Comparison of ENCODE assay signal across 14 cellular contexts in genomic region chr3:151391715-151392114, GRCh38. TPM values are rescaled to one million over a fixed set of nuclear protein-coding genes. Genes with fewer than 3 reads are reported as not detected.
"Had no signal": no experiment of that assay in that cellular context is flagged by ENCODE, and none has a peak within 500 bp of the region (broad histone marks: within the 10 kb centered on the region; RNA-seq: fewer than 3 reads in every experiment).

No MANE protein-coding gene starts in this region.

- H3K27ac ChIP-seq: left ventricle myocardium inferior, tibial artery, uterus had no signal

- H3K27me3 ChIP-seq: tibial artery, uterus had no signal

- H3K4me1 ChIP-seq: left ventricle myocardium inferior, tibial artery, uterus had no signal

- ATAC-seq: natural killer cell had no signal

- H3K36me3 Mint-ChIP-seq: activated naive CD8-positive, alpha-beta T cell treated with anti-CD3 and anti-CD28 coated beads, Interleukin-2, amount 10 ng/mL, durations not matched to agents 7 days and 5 days; natural killer cell had no signal

- H3K4me1 Mint-ChIP-seq: natural killer cell had no signal

- H3K4me3 ChIP-seq: left ventricle myocardium inferior, tibial artery, uterus had no signal

- H3K4me3 Mint-ChIP-seq: activated naive CD8-positive, alpha-beta T cell treated with anti-CD3 and anti-CD28 coated beads, Interleukin-2, amount 10 ng/mL, durations not matched to agents 7 days and 5 days; natural killer cell had no signal

- H3K9me3 ChIP-seq: left ventricle myocardium inferior, tibial artery, uterus had no signal

- H3K36me3 ChIP-seq: left ventricle myocardium inferior, tibial artery, uterus had no signal

- H3K27ac Mint-ChIP-seq: activated naive CD8-positive, alpha-beta T cell treated with anti-CD3 and anti-CD28 coated beads, Interleukin-2, amount 10 ng/mL, durations not matched to agents 7 days and 5 days; natural killer cell had no signal

- DNase-seq: activated CD4-positive, alpha-beta T cell treated with anti-CD3 and anti-CD28 coated beads, Interleukin-2, amount 50 U/mL, for 1 hour; activated CD8-positive, alpha-beta memory T cell treated with anti-CD3 and anti-CD28 coated beads for 24 hours; activated naive CD4-positive, alpha-beta T cell; activated naive CD8-positive, alpha-beta T cell treated with anti-CD3 and anti-CD28 coated beads, Interleukin-2, amount 10 ng/mL, durations not matched to agents 7 days and 5 days; cortex of kidney; effector CD8-positive, alpha-beta T cell; foreskin fibroblast; left ventricle myocardium inferior; mesenchymal stem cell; natural killer cell; stimulated activated naive CD4-positive, alpha-beta T cell; tibial artery; uterus had no signal

- H3K9me3 Mint-ChIP-seq: activated naive CD8-positive, alpha-beta T cell treated with anti-CD3 and anti-CD28 coated beads, Interleukin-2, amount 10 ng/mL, durations not matched to agents 7 days and 5 days; natural killer cell had no signal

RNA-seq across cellular contexts. Expression of gene P2RY12, which starts 7.2 kb away (rescaled TPM):
- total RNA-seq: activated naive CD8-positive, alpha-beta T cell treated with anti-CD3 and anti-CD28 coated beads, Interleukin-2, amount 10 ng/mL, durations not matched to agents 7 days and 5 days; kidney epithelial cell had no signal
